1 cellular context compared by ENCODE assay signal in the genomic region with DNA sequence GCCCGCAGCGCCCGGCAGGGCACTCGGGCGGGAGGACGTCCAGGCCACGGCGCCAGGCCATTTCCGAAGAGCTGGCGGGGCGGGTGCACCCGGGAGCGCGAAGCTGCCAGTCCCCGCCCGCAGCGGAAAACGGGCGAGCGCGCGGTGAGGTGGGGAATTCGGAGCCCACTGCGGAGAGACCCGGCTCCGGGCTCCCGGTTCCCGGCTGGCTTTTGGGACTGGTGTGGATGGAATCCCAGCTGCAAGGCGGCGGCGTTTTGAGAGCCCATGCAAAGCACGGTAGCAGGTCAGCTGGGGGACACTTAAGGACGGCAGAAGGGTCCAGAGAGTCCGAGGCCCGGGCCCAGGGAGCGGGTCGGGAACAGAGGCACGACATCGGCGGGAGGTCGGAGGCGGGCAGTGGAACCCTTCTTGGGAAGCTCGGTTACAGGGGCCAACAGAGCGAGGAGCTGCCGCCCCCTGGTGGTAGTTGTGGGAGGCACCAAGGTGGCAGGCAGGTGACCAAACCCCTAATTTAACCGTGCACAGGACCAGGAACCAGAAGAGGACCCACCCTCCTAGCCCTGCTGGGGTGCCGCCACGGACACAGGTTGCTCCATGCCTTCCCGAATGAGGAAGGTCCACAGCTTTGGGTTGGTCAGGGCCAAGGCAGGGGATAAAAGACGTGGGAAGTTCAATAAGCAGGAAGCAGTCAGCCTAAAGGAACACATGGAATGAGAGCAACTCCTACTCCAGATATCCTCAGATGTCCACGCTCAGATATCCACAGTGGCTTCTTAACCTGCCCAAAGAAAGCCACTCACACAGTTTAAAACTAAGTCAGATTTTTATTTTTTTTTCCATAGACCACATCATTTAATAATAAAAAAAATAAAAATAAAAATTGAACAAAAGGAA.
TF ChIP-seq lines count a peak whose summit lies in the region.

No MANE protein-coding gene starts in this region.

TF ChIP-seq in HCT116, 20 proteins besides CTCF, POLR2A, EP300 and RAD21 (continued from another document):
- TF ChIP-seq, protein P1, sequence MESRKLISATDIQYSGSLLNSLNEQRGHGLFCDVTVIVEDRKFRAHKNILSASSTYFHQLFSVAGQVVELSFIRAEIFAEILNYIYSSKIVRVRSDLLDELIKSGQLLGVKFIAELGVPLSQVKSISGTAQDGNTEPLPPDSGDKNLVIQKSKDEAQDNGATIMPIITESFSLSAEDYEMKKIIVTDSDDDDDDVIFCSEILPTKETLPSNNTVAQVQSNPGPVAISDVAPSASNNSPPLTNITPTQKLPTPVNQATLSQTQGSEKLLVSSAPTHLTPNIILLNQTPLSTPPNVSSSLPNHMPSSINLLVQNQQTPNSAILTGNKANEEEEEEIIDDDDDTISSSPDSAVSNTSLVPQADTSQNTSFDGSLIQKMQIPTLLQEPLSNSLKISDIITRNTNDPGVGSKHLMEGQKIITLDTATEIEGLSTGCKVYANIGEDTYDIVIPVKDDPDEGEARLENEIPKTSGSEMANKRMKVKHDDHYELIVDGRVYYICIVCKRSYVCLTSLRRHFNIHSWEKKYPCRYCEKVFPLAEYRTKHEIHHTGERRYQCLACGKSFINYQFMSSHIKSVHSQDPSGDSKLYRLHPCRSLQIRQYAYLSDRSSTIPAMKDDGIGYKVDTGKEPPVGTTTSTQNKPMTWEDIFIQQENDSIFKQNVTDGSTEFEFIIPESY (IDR thresholded peaks at IDR 0.05; ENCODE audit: extremely low read depth, insufficient replicate concordance, low read length), result no peak
- TF ChIP-seq YY1 (IDR thresholded peaks at IDR 0.05; ENCODE audit: extremely low read depth, insufficient replicate concordance, low read depth, low read length), result peak; percentile 37
- TF ChIP-seq ZFX (IDR thresholded peaks at IDR 0.05), result peak; percentile 43; the same call in 1 of the 2 replicates
- TF ChIP-seq POLR2AphosphoS5 (IDR thresholded peaks at IDR 0.05; ENCODE audit: low read depth, low read length), result peak; percentile 59
- TF ChIP-seq SIN3A (IDR thresholded peaks at IDR 0.05; ENCODE audit: low read depth), result no peak
- no peak for TF ChIP-seq CEBPB (IDR thresholded peaks at IDR 0.05; ENCODE audit: low read depth)
